8 cellular contexts compared by ENCODE assay signal in genomic region chr11:71449596-71449995, GRCh38. TPM values are rescaled to one million over a fixed set of nuclear protein-coding genes. Genes with fewer than 3 reads are reported as not detected.
A peak's percentile ranks its signal among the peaks of the same experiment; 100 is the strongest.
DNase-seq lines count a peak whose midpoint lies in the region; ATAC-seq, FAIRE-seq and TF ChIP-seq lines count a peak whose summit lies in the region.

No MANE protein-coding gene starts in this region.

- H3K9me3 ChIP-seq in SJCRH30 (replicated peaks) (0 out of 2 replicates have a peak, but pooled peaks cover 4% of the 10 kb centered on the region), esophagus (ENCODE audit: control insufficient read depth in 2 of 2, insufficient read depth in 1 of 2, low read depth in 1 of 2, low read length in 1 of 2) (no peaks in the 10 kb centered on the region)

- H3K27me3 ChIP-seq in SJCRH30 (no peaks in the 10 kb centered on the region), esophagus (ENCODE audit: control insufficient read depth in 1 of 2, insufficient read depth in 2 of 2, low read length in 2 of 2) (no peaks in the 10 kb centered on the region)

- H3K4me1 ChIP-seq in SJCRH30 (no peaks in the 10 kb centered on the region; the same call in 1 of the 2 replicates), esophagus (ENCODE audit: control insufficient read depth in 2 of 2, insufficient read depth in 2 of 2, low read length in 1 of 2) (peaks cover 0 to 7% of the 10 kb centered on the region in 2 donors)

- WGBS in esophagus, 2 donors = 35 to 38% methylated on average over 6 of the region's 6 CpGs

- no peak for FAIRE-seq in frontal cortex (lab: Jason Lieb, UNC)

- DNase-seq in SJCRH30 (no peak), progenitor cell of endocrine pancreas (ENCODE audit: low spot score, unreplicated experiment) (no peak), middle frontal gyrus (ENCODE audit: extremely low spot score, low spot score) (no peak), NCI-H226 (no peak), frontal cortex (ENCODE audit: low spot score in 2 of 2) (no peak)

- no peak overlapping the region for H3K27ac Mint-ChIP-seq in progenitor cell of endocrine pancreas

- H3K9me3 Mint-ChIP-seq in progenitor cell of endocrine pancreas (ENCODE audit: low read depth) = peaks cover 3% of the 10 kb centered on the region

- peaks cover 20% of the 10 kb centered on the region for H3K36me3 Mint-ChIP-seq in progenitor cell of endocrine pancreas (ENCODE audit: insufficient read depth)

- no peak overlapping the region for H3K27ac ChIP-seq in SJCRH30
- no peak overlapping the region for H3K27ac ChIP-seq in esophagus (ENCODE audit: low read depth in 2 of 2, low read length in 1 of 2)

- peak overlapping the region; percentile 93 for H3K4me3 Mint-ChIP-seq in progenitor cell of endocrine pancreas (ENCODE audit: low read depth)

- TF ChIP-seq CTCF in GM12875 (IDR thresholded peaks at IDR 0.05; ENCODE audit: borderline replicate concordance, insufficient read depth, low read depth, low read length) (no peak), progenitor cell of endocrine pancreas (IDR thresholded peaks at IDR 0.05; ENCODE audit: unreplicated experiment) (no peak)

- H3K4me3 ChIP-seq in GM12875 (ENCODE audit: low read depth, low read length) = peak overlapping the region; percentile 85
- peak overlapping the region; percentile 69 for H3K4me3 ChIP-seq in SJCRH30
- peak overlapping the region; percentile 61 to 89 for H3K4me3 ChIP-seq in esophagus (ENCODE audit: low read depth in 1 of 2, low read length in 2 of 2)

- no peaks in the 10 kb centered on the region for H3K27me3 Mint-ChIP-seq in progenitor cell of endocrine pancreas

- H3K4me1 Mint-ChIP-seq in progenitor cell of endocrine pancreas (ENCODE audit: low read depth) = peaks cover 53% of the 10 kb centered on the region

- ATAC-seq in HG03196 (IDR thresholded peaks at IDR 0.05; ENCODE audit: unreplicated experiment) = no peak

- peaks cover 17% of the 10 kb centered on the region; the same call in 1 of the 2 replicates for H3K36me3 ChIP-seq in SJCRH30
- H3K36me3 ChIP-seq in esophagus (ENCODE audit: control insufficient read depth in 2 of 2, insufficient read depth in 2 of 2, low read length in 1 of 2) = peaks cover 0 to 5% of the 10 kb centered on the region in 2 donors

RNA-seq across cellular contexts. Expression of gene DHCR7, which starts 1.4 kb away (rescaled TPM):
- total RNA-seq in SJCRH30 (2014; rRNA removed; shearing (Covaris generic)) = 40.1 and 42.8 TPM in 2 replicates
- polyA plus RNA-seq in esophagus = 10 to 100 TPM; 26.2 to 41.8 TPM
- total RNA-seq in progenitor cell of endocrine pancreas (137 and 140 TPM in 2 replicates), frontal cortex (35.9 TPM)

RNA-seq across cellular contexts. Expression of gene NADSYN1, which starts 3.4 kb away (rescaled TPM):
- total RNA-seq in SJCRH30 (2014; rRNA removed; shearing (Covaris generic)) = 17.8 and 18.0 TPM in 2 replicates
- 10 to 100 TPM; 67.9 to 98.4 TPM for polyA plus RNA-seq in esophagus
- total RNA-seq in progenitor cell of endocrine pancreas (72.0 and 79.2 TPM in 2 replicates), frontal cortex (20.0 TPM)
